Comparison of ENCODE assay signal across 9 cellular contexts in the genomic region with DNA sequence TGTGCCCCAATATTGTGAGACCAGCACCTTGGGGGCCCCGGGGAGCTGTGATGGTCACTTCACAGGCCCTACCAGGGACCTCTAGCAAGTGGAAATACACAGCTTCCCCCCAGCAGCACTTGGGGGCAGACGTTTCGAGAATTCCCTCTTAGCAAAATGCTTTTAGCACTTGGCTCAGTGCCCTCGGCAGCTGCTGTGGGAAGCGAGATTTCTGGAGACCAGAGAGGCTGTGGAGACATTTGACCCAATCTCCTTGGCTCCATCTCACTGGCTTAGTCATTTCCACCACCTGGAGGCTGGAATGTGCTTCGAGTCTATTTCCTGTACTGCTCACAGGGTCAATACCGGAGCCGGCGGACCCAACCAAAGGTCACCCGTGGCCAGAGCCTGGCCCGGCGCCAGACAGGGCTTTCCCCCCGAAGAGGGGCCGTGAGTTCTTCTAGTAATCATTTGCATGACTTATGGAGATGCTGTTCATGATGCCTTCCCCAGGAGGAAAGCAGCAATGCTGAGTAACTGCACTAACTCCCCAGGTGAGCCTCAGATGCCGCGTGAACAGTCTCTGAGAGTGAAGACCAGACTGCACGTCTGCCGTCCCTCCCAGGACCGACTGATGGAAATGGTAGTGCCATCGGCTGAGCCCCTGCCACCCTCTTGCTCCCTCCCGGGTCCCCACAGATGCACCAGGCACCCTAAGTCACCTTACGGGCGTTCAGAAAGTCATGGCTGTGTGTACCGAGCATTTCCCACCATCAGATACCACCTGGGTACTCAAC. TPM values are rescaled to one million over a fixed set of nuclear protein-coding genes. Genes with fewer than 3 reads are reported as not detected.
DNase-seq lines count a peak whose midpoint lies in the region; ATAC-seq and TF ChIP-seq lines count a peak whose summit lies in the region.
"Had no signal": no experiment of that assay in that cellular context is flagged by ENCODE, and none has a peak within 500 bp of the region (broad histone marks: within the 10 kb centered on the region; RNA-seq: fewer than 3 reads in every experiment).

No MANE protein-coding gene starts in this region.

- no peaks in the 10 kb centered on the region for H3K79me2 ChIP-seq in Loucy (ENCODE audit: insufficient read depth, low read length)
- no peaks in the 10 kb centered on the region for H3K79me2 ChIP-seq in neural progenitor cell (ENCODE audit: low read depth)

- H3K4me1 Mint-ChIP-seq in activated CD8-positive, alpha-beta T cell treated with anti-CD3 and anti-CD28 coated beads for 36 hours (ENCODE audit: low read depth) = peaks cover 11% of the 10 kb centered on the region
- peaks cover 45% of the 10 kb centered on the region for H3K4me1 Mint-ChIP-seq in neural progenitor cell

- in situ Hi-C loops in ACHN (cut with HindIII; ENCODE audit: low pct_ligation_motif_present, low pct_unique_long_range_greater_than_20kb, low sequenced_read_pairs) = no loop called here
- in situ Hi-C loops in transverse colon (cut with MboI; ENCODE audit: low pct_ligation_motif_present in 1 of 4, low pct_unique_long_range_greater_than_20kb in 1 of 4, low sequenced_read_pairs in 3 of 4) = no loop called here

- no peaks in the 10 kb centered on the region for H3K9me2 ChIP-seq in Loucy (replicated peaks; ENCODE audit: low read depth, low read length)

- TF ChIP-seq POLR2A in breast epithelium (IDR thresholded peaks at IDR 0.05) = no peak
- TF ChIP-seq POLR2A in transverse colon (IDR thresholded peaks at IDR 0.05) = no peak

- H3K36me3 Mint-ChIP-seq in activated CD8-positive, alpha-beta T cell treated with anti-CD3 and anti-CD28 coated beads for 36 hours (ENCODE audit: low read depth) = no peaks in the 10 kb centered on the region
- H3K36me3 Mint-ChIP-seq in neural progenitor cell = peaks cover 3% of the 10 kb centered on the region

- peak overlapping the region; percentile 52 for H3K9ac ChIP-seq in Loucy (ENCODE audit: low read depth, low read length, poor library complexity, severe bottlenecking)
- no peak overlapping the region for H3K9ac ChIP-seq in neural progenitor cell

- WGBS in transverse colon (ENCODE audit: low coverage in 1 of 2), 2 donors = 50% methylated on average over 24 of the region's 24 CpGs; no CpG with 5 or more reads in 1 of the 2 donors

- no peaks in the 10 kb centered on the region for H3K9me3 ChIP-seq in Loucy (ENCODE audit: insufficient read depth, low read depth, low read length)
- no peaks in the 10 kb centered on the region for H3K9me3 ChIP-seq in breast epithelium
- no peaks in the 10 kb centered on the region for H3K9me3 ChIP-seq in transverse colon
- H3K9me3 ChIP-seq in neural progenitor cell (ENCODE audit: low read depth) = no peaks in the 10 kb centered on the region

- TF ChIP-seq CTCF in Loucy (conservative IDR thresholded peaks at IDR 0.05; ENCODE audit: low read length) (no peak), breast epithelium (IDR thresholded peaks at IDR 0.05) (peak; percentile 25 to 46 (median 35)), transverse colon (IDR thresholded peaks at IDR 0.05) (peak in 4 of 5 experiments; percentile 20 to 27 (median 23)), neural progenitor cell (IDR thresholded peaks at IDR 0.05) (no peak)
- TF ChIP-seq CTCF in activated CD8-positive, alpha-beta T cell treated with anti-CD3 and anti-CD28 coated beads for 36 hours (IDR thresholded peaks at IDR 0.05) = no peak

- H3K4me1 ChIP-seq in Loucy (ENCODE audit: insufficient read depth, low read length, poor library complexity, severe bottlenecking) = peaks cover 49% of the 10 kb centered on the region
- H3K4me1 ChIP-seq in breast epithelium = peaks cover 6 to 16% of the 10 kb centered on the region in 2 donors
- H3K4me1 ChIP-seq in transverse colon = peaks cover 0 to 17% (median 9%) of the 10 kb centered on the region in 4 donors
- peaks cover 18% of the 10 kb centered on the region for H3K4me1 ChIP-seq in neural progenitor cell

- peak; percentile 37 for ATAC-seq in left colon
- no peak for ATAC-seq in activated CD8-positive, alpha-beta T cell treated with anti-CD3 and anti-CD28 coated beads for 36 hours
- ATAC-seq in GM18867 (IDR thresholded peaks at IDR 0.05; ENCODE audit: unreplicated experiment) = no peak

- DNase-seq in ACHN (peak; percentile 90), breast epithelium (ENCODE audit: low spot score in 2 of 2) (peak; percentile 44 to 58), left colon (peak; percentile 40 to 61), transverse colon (peak; percentile 61), neural progenitor cell (ENCODE audit: low spot score) (no peak)
- DNase-seq in activated CD8-positive, alpha-beta T cell treated with anti-CD3 and anti-CD28 coated beads for 36 hours = no peak
- DNase-seq: activated B cell treated with CpG ODN at 0.5 μM for 24 hours had no signal

- H3K27ac ChIP-seq in breast epithelium = peak overlapping the region; percentile 60 to 62
- peak overlapping the region; percentile 46 to 72 (median 58) for H3K27ac ChIP-seq in transverse colon
- H3K27ac ChIP-seq in neural progenitor cell = no peak overlapping the region

- CTCF ChIA-PET in activated CD8-positive, alpha-beta T cell treated with anti-CD3 and anti-CD28 coated beads for 36 hours (lab: Charles Lee) = interaction anchor here (1.1 to 1.2 kb wide), 2 partner anchors 149 to 150 kb away, joined by 3 to 4 read pairs; no protein-coding TSS in a partner anchor

- H3K4me2 ChIP-seq in Loucy (ENCODE audit: low read depth, low read length, poor library complexity, severe bottlenecking) (peak overlapping the region; percentile 72), neural progenitor cell (no peak overlapping the region)

- POLR2A ChIA-PET in activated CD8-positive, alpha-beta T cell treated with anti-CD3 and anti-CD28 coated beads for 36 hours (lab: Charles Lee) = interaction anchor here (0.7 kb wide), 1 partner anchor 117 kb away, joined by 3 read pairs; no protein-coding TSS in a partner anchor

- H3K27me3 Mint-ChIP-seq in activated CD8-positive, alpha-beta T cell treated with anti-CD3 and anti-CD28 coated beads for 36 hours = peaks cover 19% of the 10 kb centered on the region
- H3K27me3 Mint-ChIP-seq in neural progenitor cell (ENCODE audit: insufficient read depth, low read depth) = peaks cover 30% of the 10 kb centered on the region

- H4K20me1 ChIP-seq in Loucy (ENCODE audit: insufficient read depth, low read length, poor library complexity, severe bottlenecking) = no peaks in the 10 kb centered on the region
- no peaks in the 10 kb centered on the region for H4K20me1 ChIP-seq in neural progenitor cell (ENCODE audit: low read depth)

- H3K4me3 ChIP-seq in Loucy (ENCODE audit: low read length, poor library complexity, severe bottlenecking) = no peak overlapping the region
- H3K4me3 ChIP-seq in breast epithelium = peak overlapping the region in 1 of 3 donors; percentile 39
- H3K4me3 ChIP-seq in transverse colon = no peak overlapping the region
- H3K4me3 ChIP-seq in neural progenitor cell = no peak overlapping the region

- no peaks in the 10 kb centered on the region for H3K36me3 ChIP-seq in Loucy (ENCODE audit: insufficient read depth, low read length)
- no peaks in the 10 kb centered on the region for H3K36me3 ChIP-seq in breast epithelium
- no peaks in the 10 kb centered on the region for H3K36me3 ChIP-seq in transverse colon
- no peaks in the 10 kb centered on the region for H3K36me3 ChIP-seq in neural progenitor cell

- no peak for TF ChIP-seq EP300 in transverse colon (IDR thresholded peaks at IDR 0.05; ENCODE audit: low read depth)

- intact Hi-C loops in breast epithelium (cut with DNase I; ENCODE audit: low total_unique reads) (no loop called here), left colon (cut with DNase I, micrococcal nuclease) (no loop called here), transverse colon (cut with DNase I; ENCODE audit: low total_unique reads) (loop anchor here (10.0 kb wide), 1 partner anchor 47 kb away; no protein-coding TSS in a partner anchor)
- intact Hi-C loops in activated CD8-positive, alpha-beta T cell treated with anti-CD3 and anti-CD28 coated beads for 36 hours (cut with micrococcal nuclease) = no loop called here

- H3K27ac Mint-ChIP-seq in activated CD8-positive, alpha-beta T cell treated with anti-CD3 and anti-CD28 coated beads for 36 hours = no peak overlapping the region
- H3K27ac Mint-ChIP-seq in neural progenitor cell = no peak overlapping the region
- H3K27ac Mint-ChIP-seq: activated B cell treated with CpG ODN at 0.5 μM for 24 hours had no signal

- H3F3A ChIP-seq in Loucy (ENCODE audit: low read depth) = peaks cover 14% of the 10 kb centered on the region; the same call in 1 of the 2 replicates
- peaks cover 24% of the 10 kb centered on the region for H3F3A ChIP-seq in neural progenitor cell (ENCODE audit: low read depth)

- H2AFZ ChIP-seq in Loucy (ENCODE audit: low read length) (no peak overlapping the region), neural progenitor cell (replicated peaks) (no peak overlapping the region)

- no peaks in the 10 kb centered on the region for H3K9me3 Mint-ChIP-seq in activated CD8-positive, alpha-beta T cell treated with anti-CD3 and anti-CD28 coated beads for 36 hours
- no peaks in the 10 kb centered on the region for H3K9me3 Mint-ChIP-seq in neural progenitor cell
- H3K9me3 Mint-ChIP-seq: activated B cell treated with CpG ODN at 0.5 μM for 24 hours had no signal

- no peaks in the 10 kb centered on the region for H3K27me3 ChIP-seq in Loucy (ENCODE audit: insufficient read depth, low read length, poor library complexity, severe bottlenecking)
- no peaks in the 10 kb centered on the region for H3K27me3 ChIP-seq in breast epithelium
- peaks cover 5% of the 10 kb centered on the region for H3K27me3 ChIP-seq in transverse colon
- peaks cover 2% of the 10 kb centered on the region for H3K27me3 ChIP-seq in neural progenitor cell

- H3K4me3 Mint-ChIP-seq in activated CD8-positive, alpha-beta T cell treated with anti-CD3 and anti-CD28 coated beads for 36 hours = no peak overlapping the region
- no peak overlapping the region for H3K4me3 Mint-ChIP-seq in neural progenitor cell
- H3K4me3 Mint-ChIP-seq: activated B cell treated with CpG ODN at 0.5 μM for 24 hours had no signal

RNA-seq across cellular contexts. Expression of a gene that starts 4.4 kb away (rescaled TPM):
- total RNA-seq in breast epithelium = 10 to 100 TPM; 37.0 to 73.8 (median 41.6) TPM
- total RNA-seq in left colon = 10 to 100 TPM; 13.5 to 17.7 TPM
- 10 to 100 TPM in 1 of 4 donors, 1 to 10 TPM in 3; 3.0 to 15.7 (median 7.4) TPM for total RNA-seq in transverse colon
- 1 to 10 TPM; 6.2 to 7.1 TPM for total RNA-seq in activated CD8-positive, alpha-beta T cell treated with anti-CD3 and anti-CD28 coated beads for 36 hours
- total RNA-seq in neural progenitor cell (ENCODE audit: low replicate concordance) = 15.3 and 19.6 TPM in 2 replicates

RNA-seq across cellular contexts. Expression of a gene that starts 52.0 kb away (rescaled TPM):
- 10 to 100 TPM; 15.2 to 18.1 (median 16.1) TPM for total RNA-seq in breast epithelium
- total RNA-seq in left colon = 10 to 100 TPM; 15.1 to 15.2 TPM
- total RNA-seq in transverse colon = 10 to 100 TPM in 2 of 4 donors, 1 to 10 TPM in 2; 5.2 to 19.5 (median 9.7) TPM
- 10 to 100 TPM; 29.6 to 29.7 TPM for total RNA-seq in activated CD8-positive, alpha-beta T cell treated with anti-CD3 and anti-CD28 coated beads for 36 hours
- total RNA-seq in neural progenitor cell (ENCODE audit: low replicate concordance) = 24.2 and 25.3 TPM in 2 replicates

Comparison
In these comparisons a context has a peak if more than half of its experiments do, and no peak if none do; other contexts are left out.
1. DNase-seq: peak in ACHN (single experiment), breast epithelium (2 of 2), left colon (2 of 2) and transverse colon (single experiment); none in activated CD8-positive, alpha-beta T cell treated with anti-CD3 and anti-CD28 coated beads for 36 hours (single experiment) and neural progenitor cell (single experiment).
2. CTCF ChIP-seq: peak in breast epithelium (3 of 3) and transverse colon (4 of 5); none in Loucy (single experiment), activated CD8-positive, alpha-beta T cell treated with anti-CD3 and anti-CD28 coated beads for 36 hours (single experiment) and neural progenitor cell (single experiment).